ENCODE assay signal across 34 cellular contexts in the genomic region with DNA sequence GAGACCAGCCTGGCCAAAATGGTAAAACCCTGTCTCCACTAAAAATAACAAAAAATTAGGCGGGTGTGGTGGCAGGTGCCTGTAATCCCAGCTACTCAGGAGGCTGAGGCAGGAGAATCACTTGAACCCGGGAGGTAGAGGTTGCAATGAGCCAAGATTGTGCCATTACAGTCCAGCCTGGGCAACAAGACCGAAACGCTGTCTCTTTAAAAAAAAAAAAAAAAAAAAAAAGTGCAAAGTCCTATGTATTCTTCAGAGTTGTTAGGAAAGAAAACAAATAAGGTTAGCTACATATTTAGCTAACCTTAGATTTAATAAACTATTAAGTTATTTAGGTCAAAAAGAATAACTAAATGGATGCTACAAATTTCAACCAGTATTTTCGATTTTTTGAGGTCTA. TPM values are rescaled to one million over a fixed set of nuclear protein-coding genes. Genes with fewer than 3 reads are reported as not detected.
"Had no signal": no experiment of that assay in that cellular context is flagged by ENCODE, and none has a peak within 500 bp of the region (broad histone marks: within the 10 kb centered on the region; RNA-seq: fewer than 3 reads in every experiment).

No MANE protein-coding gene starts in this region.

- H3K9me3 ChIP-seq: adrenal gland, body of pancreas, breast epithelium had no signal

- H3K27me3 ChIP-seq: adrenal gland, body of pancreas, brain microvascular endothelial cell, breast epithelium had no signal

- H3K4me3 ChIP-seq: adrenal gland, body of pancreas, breast epithelium had no signal

- FAIRE-seq: astrocyte, TTC549 had no signal

- DNase-seq: activated B cell treated with CpG ODN at 0.5 μM for 24 hours; activated CD4-positive, alpha-beta memory T cell treated with anti-CD3 and anti-CD28 coated beads for 36 hours; activated CD4-positive, alpha-beta T cell treated with anti-CD3 and anti-CD28 coated beads for 4 hours; activated CD4-positive, alpha-beta T cell treated with anti-CD3 and anti-CD28 coated beads, Interleukin-2, amount 10 ng/mL, durations not matched to agents 24 days and 14 days; activated CD4-positive, alpha-beta T cell treated with anti-CD3 and anti-CD28 coated beads, Interleukin-2, amount 50 U/mL, for 1 hour; activated CD4-positive, alpha-beta T cell treated with anti-CD3 and anti-CD28 coated beads, Interleukin-2, amount 50 U/mL, for 4 hours; activated CD4-positive, CD25-positive, alpha-beta regulatory T cell treated with anti-CD3 and anti-CD28 coated beads, Interleukin-2, amount 50 U/mL, for 72 hours; activated CD8-positive, alpha-beta memory T cell treated with anti-CD3 and anti-CD28 coated beads, Interleukin-2, amount 50 U/mL, for 4 hours; activated CD8-positive, alpha-beta T cell treated with anti-CD3 and anti-CD28 coated beads for 36 hours; activated effector memory CD4-positive, alpha-beta T cell treated with anti-CD3 and anti-CD28 coated beads, Interleukin-2, amount 50 U/mL, for 16 hours; activated gamma-delta T cell treated with Interleukin-2 at 50 U/mL for 16 hours; activated naive CD4-positive, alpha-beta T cell; activated naive CD4-positive, alpha-beta T cell treated with anti-CD3 and anti-CD28 coated beads for 36 hours; activated naive CD4-positive, alpha-beta T cell treated with anti-CD3 and anti-CD28 coated beads, Interleukin-2, amount 50 U/mL, for 16 hours; activated naive CD8-positive, alpha-beta T cell treated with anti-CD3 and anti-CD28 coated beads for 36 hours; activated T-cell treated with anti-CD3 and anti-CD28 coated beads for 4 hours; activated T-cell treated with anti-CD3 and anti-CD28 coated beads, Interleukin-2, amount 50 U/mL, for 1 hour; activated T-cell treated with anti-CD3 and anti-CD28 coated beads, Interleukin-2, amount 50 U/mL, for 4 hours; activated T-cell treated with anti-CD3 and anti-CD28 coated beads, Interleukin-2, amount 50 U/mL, for 72 hours; adrenal gland; amniotic stem cell; aorta; body of pancreas; brain microvascular endothelial cell; central memory CD4-positive, alpha-beta T cell; T-helper 1 cell; T-helper 2 cell; T-helper 9 cell had no signal

- ATAC-seq: activated CD8-positive, alpha-beta T cell treated with anti-CD3 and anti-CD28 coated beads for 36 hours; activated naive CD4-positive, alpha-beta T cell treated with anti-CD3 and anti-CD28 coated beads, Interleukin-2, amount 50 U/mL, for 72 hours; activated T-cell treated with anti-CD3 and anti-CD28 coated beads, Interleukin-2, amount 50 U/mL, for 4 hours; activated T-cell treated with anti-CD3 and anti-CD28 coated beads, Interleukin-2, amount 50 U/mL, for 72 hours; activated T-helper 17 cell treated with anti-CD3 and anti-CD28 coated beads, Interleukin-2, amount 50 U/mL, for 72 hours; body of pancreas had no signal

- H3K36me3 ChIP-seq: breast epithelium had no signal

- H3K4me1 ChIP-seq: adrenal gland, breast epithelium had no signal

- H3K27ac ChIP-seq: adrenal gland, body of pancreas, brain microvascular endothelial cell, breast epithelium, VCaP had no signal

RNA-seq across cellular contexts. Expression of a gene that starts 13.5 kb away (rescaled TPM):
- total RNA-seq: activated B cell treated with CpG ODN at 0.5 μM for 24 hours; activated T-helper 17 cell treated with anti-CD3 and anti-CD28 coated beads, Interleukin-2, amount 50 U/mL, for 72 hours had no signal
